8 cellular contexts compared by ENCODE assay signal in genomic region chr10:116787893-116788665, GRCh38. TPM values are rescaled to one million over a fixed set of nuclear protein-coding genes. Genes with fewer than 3 reads are reported as not detected.
A peak's percentile ranks its signal among the peaks of the same experiment; 100 is the strongest.
DNase-seq lines count a peak whose midpoint lies in the region; ATAC-seq and TF ChIP-seq lines count a peak whose summit lies in the region.

No MANE protein-coding gene starts in this region.

- DNase-seq in C1 segment of cervical spinal cord (lab: John Stamatoyannopoulos, UW) (peak in 13 of 14 donors; percentile 8 to 76 (median 40)), OCI-M1 (lab: John Stamatoyannopoulos, UW) (peak; percentile 69), fibroblast of gingiva (ENCODE audit: low read depth) (peak; percentile 45), natural killer cell (peak; percentile 63)
- DNase-seq in activated T-cell treated with anti-CD3 and anti-CD28 coated beads, Interleukin-2, amount 50 U/mL, for 24 hours, result peak; percentile 83

- no peak overlapping the region for H3K27ac Mint-ChIP-seq in activated T-cell treated with anti-CD3 and anti-CD28 coated beads, Interleukin-2, amount 50 U/mL, for 24 hours
- H3K27ac Mint-ChIP-seq in natural killer cell, result peak overlapping the region; percentile 54 to 73
- no peak overlapping the region for H3K27ac Mint-ChIP-seq in stimulated activated memory B cell treated with anti-CD40 and anti-IgM and Interleukin-4, amounts not matched to agents 10 μg/mL and 1 μg/mL and 100 μg/mL, for 72 hours

- TF ChIP-seq CTCF in natural killer cell (IDR thresholded peaks at IDR 0.05), result peak; percentile 98

- intact Hi-C loops in natural killer cell (cut with micrococcal nuclease), result no loop called here

- no peaks in the 10 kb centered on the region for H3K36me3 Mint-ChIP-seq in activated T-cell treated with anti-CD3 and anti-CD28 coated beads, Interleukin-2, amount 50 U/mL, for 24 hours (ENCODE audit: low read depth)
- no peaks in the 10 kb centered on the region for H3K36me3 Mint-ChIP-seq in natural killer cell
- no peaks in the 10 kb centered on the region for H3K36me3 Mint-ChIP-seq in stimulated activated memory B cell treated with anti-CD40 and anti-IgM and Interleukin-4, amounts not matched to agents 10 μg/mL and 1 μg/mL and 100 μg/mL, for 72 hours

- H3K9me3 Mint-ChIP-seq in activated T-cell treated with anti-CD3 and anti-CD28 coated beads, Interleukin-2, amount 50 U/mL, for 24 hours, result peaks cover 3% of the 10 kb centered on the region
- no peaks in the 10 kb centered on the region for H3K9me3 Mint-ChIP-seq in natural killer cell
- H3K9me3 Mint-ChIP-seq in stimulated activated memory B cell treated with anti-CD40 and anti-IgM and Interleukin-4, amounts not matched to agents 10 μg/mL and 1 μg/mL and 100 μg/mL, for 72 hours, result no peaks in the 10 kb centered on the region

- peaks cover 18% of the 10 kb centered on the region for H3K4me1 Mint-ChIP-seq in activated T-cell treated with anti-CD3 and anti-CD28 coated beads, Interleukin-2, amount 50 U/mL, for 24 hours (ENCODE audit: low read depth)
- H3K4me1 Mint-ChIP-seq in natural killer cell, result peaks cover 13 to 15% of the 10 kb centered on the region in 2 donors
- H3K4me1 Mint-ChIP-seq in stimulated activated memory B cell treated with anti-CD40 and anti-IgM and Interleukin-4, amounts not matched to agents 10 μg/mL and 1 μg/mL and 100 μg/mL, for 72 hours, result peaks cover 12% of the 10 kb centered on the region

- peak overlapping the region; percentile 57 for H3K4me3 Mint-ChIP-seq in activated T-cell treated with anti-CD3 and anti-CD28 coated beads, Interleukin-2, amount 50 U/mL, for 24 hours
- H3K4me3 Mint-ChIP-seq in natural killer cell, result peak overlapping the region; percentile 70
- peak overlapping the region; percentile 56 for H3K4me3 Mint-ChIP-seq in stimulated activated memory B cell treated with anti-CD40 and anti-IgM and Interleukin-4, amounts not matched to agents 10 μg/mL and 1 μg/mL and 100 μg/mL, for 72 hours

- H3K27me3 Mint-ChIP-seq in activated T-cell treated with anti-CD3 and anti-CD28 coated beads, Interleukin-2, amount 50 U/mL, for 24 hours, result peaks cover 31% of the 10 kb centered on the region
- H3K27me3 Mint-ChIP-seq in natural killer cell (ENCODE audit: low read depth in 2 of 2), result peaks cover 0 to 5% of the 10 kb centered on the region in 2 donors
- H3K27me3 Mint-ChIP-seq in stimulated activated memory B cell treated with anti-CD40 and anti-IgM and Interleukin-4, amounts not matched to agents 10 μg/mL and 1 μg/mL and 100 μg/mL, for 72 hours, result peaks cover 30% of the 10 kb centered on the region

- peak; percentile 88 for ATAC-seq in GM19351 (IDR thresholded peaks at IDR 0.05; ENCODE audit: unreplicated experiment)
- ATAC-seq in HG03558 (IDR thresholded peaks at IDR 0.05; ENCODE audit: extremely low read depth, unreplicated experiment), result peak; percentile 37
- ATAC-seq in natural killer cell, result peak; percentile 95 to 96 (median 96)
- ATAC-seq in stimulated activated memory B cell treated with anti-CD40 and anti-IgM and Interleukin-4, amounts not matched to agents 10 μg/mL and 1 μg/mL and 100 μg/mL, for 72 hours, result peak; percentile 65

RNA-seq across cellular contexts. Expression of gene HSPA12A, which starts 45.7 kb away (rescaled TPM):
- under 1 TPM in 1 of 3 donors, not detected in 2; 0.43 TPM for total RNA-seq in natural killer cell

Comparison
In these comparisons a context has a peak if more than half of its experiments do, and no peak if none do; other contexts are left out.
1. Peak in every context shown above with its lines: DNase-seq and ATAC-seq.
2. ATAC-seq: peak in every context shown above with its lines; median percentile 96 in natural killer cell; 88 in GM19351; 65 in stimulated activated memory B cell treated with anti-CD40 and anti-IgM and Interleukin-4, amounts not matched to agents 10 μg/mL and 1 μg/mL and 100 μg/mL, for 72 hours; 37 in HG03558.
3. H3K27ac Mint-ChIP-seq: peak in natural killer cell (2 of 2); none in activated T-cell treated with anti-CD3 and anti-CD28 coated beads, Interleukin-2, amount 50 U/mL, for 24 hours (single experiment) and stimulated activated memory B cell treated with anti-CD40 and anti-IgM and Interleukin-4, amounts not matched to agents 10 μg/mL and 1 μg/mL and 100 μg/mL, for 72 hours (single experiment).